ENCODE assay signal across 8 cellular contexts in the genomic region with DNA sequence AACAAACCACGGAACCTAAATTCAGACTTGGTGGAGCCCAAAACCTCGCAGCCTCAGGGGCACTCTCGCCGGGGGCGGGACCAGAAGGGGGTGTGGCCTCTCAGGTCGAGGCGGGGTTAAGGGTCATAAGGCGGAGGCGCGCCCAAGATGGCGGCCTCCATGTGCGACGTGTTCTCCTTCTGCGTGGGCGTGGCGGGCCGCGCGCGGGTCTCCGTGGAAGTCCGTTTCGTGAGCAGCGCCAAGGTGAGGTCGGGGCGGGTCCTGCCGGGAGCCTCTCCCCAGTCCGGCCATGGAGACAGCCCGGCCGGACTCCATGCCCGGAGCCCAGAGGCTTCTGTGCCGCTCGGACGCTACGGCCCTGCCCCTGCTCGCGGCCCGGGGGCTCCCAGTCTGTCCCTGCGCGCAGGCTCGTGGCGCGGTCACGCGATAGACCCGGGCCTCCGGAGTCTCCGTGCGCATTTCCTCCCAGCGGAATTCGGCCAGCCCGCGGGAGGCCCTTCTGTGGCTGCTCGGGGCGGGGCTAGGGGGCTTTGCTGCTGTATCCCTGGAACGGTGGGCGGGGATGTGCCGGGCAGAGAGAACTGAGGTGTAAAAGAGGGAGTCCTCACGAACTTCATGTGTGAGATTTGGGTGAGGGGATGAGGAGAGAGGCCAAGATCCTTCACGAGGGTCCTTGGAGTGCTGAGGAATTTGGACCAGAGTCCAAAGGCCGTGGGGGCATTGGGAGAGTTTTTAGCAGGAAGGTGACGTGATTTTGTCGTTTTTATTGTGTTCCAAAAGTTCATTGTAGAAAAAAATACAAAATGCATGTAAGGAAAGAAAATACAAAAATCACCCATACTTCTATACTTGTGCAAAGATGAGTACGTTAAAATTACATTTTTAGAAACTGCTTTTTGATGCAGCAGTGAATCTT. TPM values are rescaled to one million over a fixed set of nuclear protein-coding genes. Genes with fewer than 3 reads are reported as not detected.
DNase-seq lines count a peak whose midpoint lies in the region; ATAC-seq, FAIRE-seq and TF ChIP-seq lines count a peak whose summit lies in the region.

Gene SMYD5 (plus strand): TSS at position 126 of the 916 bp plus-strand sequence. CDS start 22 bp downstream, at position 148.

- H3K9ac ChIP-seq in ES-I3 (ENCODE audit: low read depth, low read length) (peak within 1 kb of the TSS; percentile 88), Loucy (ENCODE audit: low read depth, low read length, poor library complexity, severe bottlenecking) (peak within 1 kb of the TSS; percentile 72)

- H4K20me1 ChIP-seq in Loucy (ENCODE audit: insufficient read depth, low read length, poor library complexity, severe bottlenecking), result no peaks in the 10 kb centered on the region

- TF ChIP-seq CTCF in Loucy (conservative IDR thresholded peaks at IDR 0.05; ENCODE audit: low read length) (no peak), gastroesophageal sphincter (IDR thresholded peaks at IDR 0.05) (no peak), suprapubic skin (IDR thresholded peaks at IDR 0.05) (no peak)

- H3K4me3 ChIP-seq in Loucy (ENCODE audit: low read length, poor library complexity, severe bottlenecking) (peak within 1 kb of the TSS; percentile 75), SJCRH30 (peak within 1 kb of the TSS; percentile 95), gastroesophageal sphincter (peak within 1 kb of the TSS; percentile 85 to 97), suprapubic skin (peak within 1 kb of the TSS; percentile 82)

- H3K9me2 ChIP-seq in Loucy (replicated peaks; ENCODE audit: low read depth, low read length), result no peaks in the 10 kb centered on the region

- peaks cover 15% of the 10 kb centered on the region; the same call in 1 of the 2 replicates for H3K79me2 ChIP-seq in Loucy (ENCODE audit: insufficient read depth, low read length)

- peak; percentile 77 for DNase-seq in H54 (ENCODE audit: insufficient read length, low spot score)
- DNase-seq in SJCRH30, result peak; percentile 93 to 94
- peak; percentile 88 for DNase-seq in activated gamma-delta T cell treated with anti-CD3 and anti-CD28 coated beads, Interleukin-2, amount 50 U/mL, for 16 hours (ENCODE audit: low read depth)
- DNase-seq in occipital lobe (lab: John Stamatoyannopoulos, UW), result peak; percentile 73
- peak; percentile 92 to 93 for DNase-seq in suprapubic skin (ENCODE audit: low spot score in 2 of 2)

- WGBS in gastroesophageal sphincter (ENCODE audit: low coverage in 1 of 2), 2 donors, result 1% methylated on average over 6 to 12 of the region's 64 CpGs
- 2% methylated on average over 12 of the region's 64 CpGs for WGBS in suprapubic skin

- no peak for TF ChIP-seq EP300 in gastroesophageal sphincter (IDR thresholded peaks at IDR 0.05)
- no peak for TF ChIP-seq EP300 in suprapubic skin (IDR thresholded peaks at IDR 0.05)

- TF ChIP-seq POLR2A in H54 (IDR thresholded peaks at IDR 0.05; ENCODE audit: low read depth, low read length) (0 out of 2 replicates have a peak, but pooled peaks have one; percentile 13), gastroesophageal sphincter (IDR thresholded peaks at IDR 0.05) (peak; percentile 35), suprapubic skin (IDR thresholded peaks at IDR 0.05) (no peak)

- peak; percentile 94 for ATAC-seq in gastroesophageal sphincter

- peak within 1 kb of the TSS; percentile 78 for H2AFZ ChIP-seq in Loucy (ENCODE audit: low read length)

- no peaks in the 10 kb centered on the region for H3K27me3 ChIP-seq in Loucy (ENCODE audit: insufficient read depth, low read length, poor library complexity, severe bottlenecking)
- no peaks in the 10 kb centered on the region for H3K27me3 ChIP-seq in SJCRH30
- H3K27me3 ChIP-seq in gastroesophageal sphincter, result no peaks in the 10 kb centered on the region
- H3K27me3 ChIP-seq in suprapubic skin, result no peaks in the 10 kb centered on the region

- H3K4me1 ChIP-seq in ES-I3 (ENCODE audit: insufficient read depth, low read length), result peaks cover 10% of the 10 kb centered on the region
- peaks cover 26% of the 10 kb centered on the region for H3K4me1 ChIP-seq in Loucy (ENCODE audit: insufficient read depth, low read length, poor library complexity, severe bottlenecking)
- H3K4me1 ChIP-seq in SJCRH30, result peaks cover 3% of the 10 kb centered on the region; the same call in 1 of the 2 replicates
- H3K4me1 ChIP-seq in gastroesophageal sphincter, result peaks cover 0 to 36% (median 3%) of the 10 kb centered on the region in 3 donors
- peaks cover 24% of the 10 kb centered on the region for H3K4me1 ChIP-seq in suprapubic skin

- H3K27ac ChIP-seq in SJCRH30 (peak within 1 kb of the TSS; percentile 85), gastroesophageal sphincter (peak within 1 kb of the TSS; percentile 30 to 79 (median 77)), suprapubic skin (peak within 1 kb of the TSS; percentile 62)

- H3K9me3 ChIP-seq in ES-I3 (ENCODE audit: control insufficient read depth, insufficient read depth, low read length) (no peaks in the 10 kb centered on the region), Loucy (ENCODE audit: insufficient read depth, low read depth, low read length) (no peaks in the 10 kb centered on the region), SJCRH30 (replicated peaks) (no peaks in the 10 kb centered on the region), gastroesophageal sphincter (no peaks in the 10 kb centered on the region), suprapubic skin (no peaks in the 10 kb centered on the region)

- peaks cover 3% of the 10 kb centered on the region; the same call in 1 of the 2 replicates for H3F3A ChIP-seq in Loucy (ENCODE audit: low read depth)

- peak within 1 kb of the TSS; percentile 89 for H3K4me2 ChIP-seq in Loucy (ENCODE audit: low read depth, low read length, poor library complexity, severe bottlenecking)

- no peaks in the 10 kb centered on the region for H3K36me3 ChIP-seq in ES-I3 (ENCODE audit: insufficient read depth, low read length)
- H3K36me3 ChIP-seq in Loucy (ENCODE audit: insufficient read depth, low read length), result no peaks in the 10 kb centered on the region
- H3K36me3 ChIP-seq in SJCRH30, result no peaks in the 10 kb centered on the region
- peaks cover 0 to 11% of the 10 kb centered on the region in 2 donors for H3K36me3 ChIP-seq in gastroesophageal sphincter
- peaks cover 11% of the 10 kb centered on the region for H3K36me3 ChIP-seq in suprapubic skin

- no peak for FAIRE-seq in H54 (lab: Jason Lieb, UNC)

RNA-seq across cellular contexts. Expression of gene SMYD5, which starts in this region (rescaled TPM):
- 40.2 and 44.4 TPM in 2 replicates for total RNA-seq in SJCRH30 (2014; rRNA removed; shearing (Covaris generic))
- total RNA-seq in gastroesophageal sphincter (10 to 100 TPM; 10.6 to 21.0 (median 15.5) TPM), occipital lobe (20.0 TPM), suprapubic skin (10 to 100 TPM; 17.0 to 38.4 (median 20.0) TPM)

Comparison
In these comparisons a context has a peak if more than half of its experiments do, and no peak if none do; other contexts are left out.
1. Peak in every context shown above with its lines: DNase-seq, ATAC-seq, H3K4me3 ChIP-seq and H3K27ac ChIP-seq.
2. POLR2A ChIP-seq: peak in H54 (single experiment) and gastroesophageal sphincter (2 of 2); none in suprapubic skin (0 of 2).